Comparison of ENCODE assay signal across 18 cellular contexts in genomic region chr12:45125997-45126396, GRCh38.
DNase-seq lines count a peak whose midpoint lies in the region; ATAC-seq, FAIRE-seq and TF ChIP-seq lines count a peak whose summit lies in the region.
"Had no signal": no experiment of that assay in that cellular context is flagged by ENCODE, and none has a peak within 500 bp of the region (broad histone marks: within the 10 kb centered on the region; RNA-seq: fewer than 3 reads in every experiment).

No MANE protein-coding gene starts in this region.

- H3K79me2 ChIP-seq in PC-3 (ENCODE audit: low read length) = no peaks in the 10 kb centered on the region
- H3K79me2 ChIP-seq in mammary epithelial cell (ENCODE audit: insufficient read depth, low read length) = no peaks in the 10 kb centered on the region
- no peaks in the 10 kb centered on the region for H3K79me2 ChIP-seq in osteoblast (ENCODE audit: insufficient read depth, low read length)

- intact Hi-C loops in PC-3 (cut with micrococcal nuclease) (no loop called here), mammary epithelial cell (cut with micrococcal nuclease) (no loop called here), pancreas (cut with DNase I) (no loop called here)

- BruUV-seq in PC-3 (replicated peaks; lab: Mats Ljungman, UMichigan) = no TSS peak
- BruUV-seq in mammary epithelial cell (replicated peaks; lab: Mats Ljungman, UMichigan) = TSS peak; percentile 99

- peaks cover 31% of the 10 kb centered on the region for H3K27me3 Mint-ChIP-seq in type B pancreatic cell

- H3K9ac ChIP-seq in PC-3 (ENCODE audit: low read length) (no peak overlapping the region), mammary epithelial cell (ENCODE audit: insufficient read depth, low read length) (no peak overlapping the region)
- H3K9ac ChIP-seq: BLaER1 treated with 17β-estradiol and CSF1 and Interleukin-3, amounts not matched to agents 10 nM and 100 nM had no signal

- TF ChIP-seq CTCF in PC-3 (conservative IDR thresholded peaks at IDR 0.05; ENCODE audit: low read depth, low read length) = no peak
- no peak for TF ChIP-seq CTCF in mammary epithelial cell (conservative IDR thresholded peaks at IDR 0.05 in 1 of 2, IDR thresholded peaks at IDR 0.05 in 1 of 2; ENCODE audit: extremely low read depth in 1 of 2, insufficient read depth in 1 of 2, low read depth in 1 of 2, low read length in 2 of 2)
- TF ChIP-seq CTCF in osteoblast (IDR thresholded peaks at IDR 0.05; ENCODE audit: extremely low read depth, low read depth, low read length) = no peak
- TF ChIP-seq CTCF in type B pancreatic cell (conservative IDR thresholded peaks at IDR 0.05) = no peak
- no peak for TF ChIP-seq CTCF in pancreas (IDR thresholded peaks at IDR 0.05)

- H3K4me3 Mint-ChIP-seq in type B pancreatic cell = no peak overlapping the region
- H3K4me3 Mint-ChIP-seq: B cell, GM23338 had no signal

- no peak overlapping the region for H3K27ac ChIP-seq in PC-3 (ENCODE audit: low read length)
- H3K27ac ChIP-seq in mammary epithelial cell (ENCODE audit: insufficient read depth, low read depth, low read length) = no peak overlapping the region
- H3K27ac ChIP-seq in osteoblast (ENCODE audit: low read depth, low read length) = no peak overlapping the region
- no peak overlapping the region for H3K27ac ChIP-seq in pancreas
- H3K27ac ChIP-seq: BLaER1 treated with 17β-estradiol and CSF1 and Interleukin-3, amounts not matched to agents 10 nM and 100 nM had no signal

- H2AFZ ChIP-seq in PC-3 (ENCODE audit: low read length) (no peak overlapping the region), mammary epithelial cell (ENCODE audit: low read depth, low read length) (no peak overlapping the region), osteoblast (ENCODE audit: low read length) (no peak overlapping the region)
- H2AFZ ChIP-seq: GM23338 had no signal

- in situ Hi-C loops in mammary epithelial cell (cut with MboI; ENCODE audit: low sequenced_read_pairs in 2 of 2) = no loop called here

- H3K9me3 Mint-ChIP-seq in type B pancreatic cell = no peaks in the 10 kb centered on the region
- H3K9me3 Mint-ChIP-seq: GM23338 had no signal

- FAIRE-seq in pancreas (lab: Jason Lieb, UNC) = no peak
- FAIRE-seq: D721Med, GM12892, GM18507, H54 had no signal

- H3K36me3 ChIP-seq in PC-3 (ENCODE audit: low read depth, low read length) (no peaks in the 10 kb centered on the region), mammary epithelial cell (ENCODE audit: insufficient read depth, low read length) (no peaks in the 10 kb centered on the region), osteoblast (ENCODE audit: insufficient read depth, low read length) (no peaks in the 10 kb centered on the region), pancreas (no peaks in the 10 kb centered on the region)
- H3K36me3 ChIP-seq: BLaER1 treated with 17β-estradiol and CSF1 and Interleukin-3, amounts not matched to agents 10 nM and 100 nM had no signal

- no peak for ATAC-seq in PC-3
- peak; percentile 90 for ATAC-seq in esophagus mucosa
- no peak for ATAC-seq in HG02840 (IDR thresholded peaks at IDR 0.05; ENCODE audit: low FRiP score, unreplicated experiment)
- ATAC-seq in pancreas = no peak
- no peak for ATAC-seq in HG02678 (IDR thresholded peaks at IDR 0.05; ENCODE audit: unreplicated experiment)
- ATAC-seq: GM23338 had no signal

- H3K4me1 ChIP-seq in PC-3 (ENCODE audit: insufficient read depth, low read length) (peaks cover under 1% of the 10 kb centered on the region; the same call in 1 of the 2 replicates), mammary epithelial cell (ENCODE audit: insufficient read depth, low read length) (no peaks in the 10 kb centered on the region), osteoblast (ENCODE audit: insufficient read depth, low read length) (no peaks in the 10 kb centered on the region), pancreas (no peaks in the 10 kb centered on the region)
- H3K4me1 ChIP-seq: BLaER1 treated with 17β-estradiol and CSF1 and Interleukin-3, amounts not matched to agents 10 nM and 100 nM; Caco-2 had no signal

- no peaks in the 10 kb centered on the region for H3K9me2 ChIP-seq in PC-3 (replicated peaks; ENCODE audit: low read length)

- WGBS in mammary epithelial cell (ENCODE audit: low coverage, missing lambda C conversion rate) = 75% methylated on average over 2 of the region's 2 CpGs
- 72 to 77% methylated on average over 2 of the region's 2 CpGs for WGBS in pancreas, 2 donors

- POLR2A ChIA-PET in PC-3 (lab: Charles Lee; ENCODE audit: unreplicated experiment) = no interaction called here

- dilution Hi-C loops in mammary epithelial cell (cut with HindIII; ENCODE audit: low sequenced_read_pairs) = no loop called here

- H4K20me1 ChIP-seq in PC-3 (ENCODE audit: low read length) = no peaks in the 10 kb centered on the region
- H4K20me1 ChIP-seq in mammary epithelial cell (ENCODE audit: insufficient read depth, low read length) = no peaks in the 10 kb centered on the region
- H4K20me1 ChIP-seq in osteoblast (ENCODE audit: insufficient read depth, low read length) = no peaks in the 10 kb centered on the region
- H4K20me1 ChIP-seq: BLaER1 treated with 17β-estradiol and CSF1 and Interleukin-3, amounts not matched to agents 10 nM and 100 nM had no signal

- no peak overlapping the region for H3K4me2 ChIP-seq in PC-3 (ENCODE audit: low read length)
- no peak overlapping the region for H3K4me2 ChIP-seq in mammary epithelial cell (ENCODE audit: insufficient read depth, low read depth, low read length)
- H3K4me2 ChIP-seq in osteoblast (ENCODE audit: insufficient read depth, low read length) = no peak overlapping the region
- H3K4me2 ChIP-seq: BLaER1 treated with 17β-estradiol and CSF1 and Interleukin-3, amounts not matched to agents 10 nM and 100 nM; GM23338 had no signal

- DNase-seq in PC-3 (peak; percentile 68), mammary epithelial cell (peak; percentile 71), osteoblast (ENCODE audit: insufficient read length, low spot score, missing footprints) (peak; percentile 15), type B pancreatic cell (ENCODE audit: extremely low spot score, unreplicated experiment) (no peak), pancreas (no peak)
- DNase-seq: Caco-2, GDM1, HCEC 1CT had no signal

- no peaks in the 10 kb centered on the region for H3K36me3 Mint-ChIP-seq in type B pancreatic cell

- H3K27me3 ChIP-seq in PC-3 (ENCODE audit: low read length) (0 out of 2 replicates have a peak, but pooled peaks cover 4% of the 10 kb centered on the region), mammary epithelial cell (ENCODE audit: insufficient read depth, low read length) (no peaks in the 10 kb centered on the region), osteoblast (ENCODE audit: insufficient read depth, low read length) (peaks cover 7% of the 10 kb centered on the region), pancreas (no peaks in the 10 kb centered on the region)
- H3K27me3 ChIP-seq: BLaER1 treated with 17β-estradiol and CSF1 and Interleukin-3, amounts not matched to agents 10 nM and 100 nM had no signal

- no peaks in the 10 kb centered on the region for H3K9me3 ChIP-seq in PC-3 (ENCODE audit: low read length)
- no peaks in the 10 kb centered on the region for H3K9me3 ChIP-seq in mammary epithelial cell (replicated peaks; ENCODE audit: insufficient read depth, low read length)
- no peaks in the 10 kb centered on the region for H3K9me3 ChIP-seq in osteoblast (ENCODE audit: low read depth, low read length)
- no peaks in the 10 kb centered on the region for H3K9me3 ChIP-seq in pancreas
- H3K9me3 ChIP-seq: BLaER1 treated with 17β-estradiol and CSF1 and Interleukin-3, amounts not matched to agents 10 nM and 100 nM; Caco-2 had no signal

- H3K4me3 ChIP-seq in PC-3 (ENCODE audit: low read length) = no peak overlapping the region
- no peak overlapping the region for H3K4me3 ChIP-seq in mammary epithelial cell (replicated peaks in 1 of 3; ENCODE audit: insufficient read depth in 1 of 3, low read depth in 2 of 3, low read length in 3 of 3)
- no peak overlapping the region for H3K4me3 ChIP-seq in osteoblast (ENCODE audit: insufficient read depth, low read length)
- H3K4me3 ChIP-seq in pancreas = no peak overlapping the region
- H3K4me3 ChIP-seq: BLaER1 treated with 17β-estradiol and CSF1 and Interleukin-3, amounts not matched to agents 10 nM and 100 nM; GM23338 had no signal

- no peaks in the 10 kb centered on the region for H3F3A ChIP-seq in PC-3 (ENCODE audit: low read length, unreplicated experiment)

- no peak overlapping the region for H3K27ac Mint-ChIP-seq in type B pancreatic cell
- H3K27ac Mint-ChIP-seq: B cell, GM23338 had no signal

- H3K4me1 Mint-ChIP-seq in type B pancreatic cell (ENCODE audit: unreplicated experiment) = no peaks in the 10 kb centered on the region
- H3K4me1 Mint-ChIP-seq: B cell had no signal

- CTCF ChIA-PET in PC-3 (lab: Charles Lee) (no interaction called here), mammary epithelial cell (lab: Charles Lee; ENCODE audit: low non-redundant PET) (no interaction called here)

Comparison
In these comparisons a context has a peak if more than half of its experiments do, and no peak if none do; other contexts are left out.
1. DNase-seq: peak in PC-3 (single experiment), mammary epithelial cell (single experiment) and osteoblast (single experiment); none in type B pancreatic cell (single experiment) and pancreas (0 of 6).